ENCODE assay signal across 15 cellular contexts in the genomic region with DNA sequence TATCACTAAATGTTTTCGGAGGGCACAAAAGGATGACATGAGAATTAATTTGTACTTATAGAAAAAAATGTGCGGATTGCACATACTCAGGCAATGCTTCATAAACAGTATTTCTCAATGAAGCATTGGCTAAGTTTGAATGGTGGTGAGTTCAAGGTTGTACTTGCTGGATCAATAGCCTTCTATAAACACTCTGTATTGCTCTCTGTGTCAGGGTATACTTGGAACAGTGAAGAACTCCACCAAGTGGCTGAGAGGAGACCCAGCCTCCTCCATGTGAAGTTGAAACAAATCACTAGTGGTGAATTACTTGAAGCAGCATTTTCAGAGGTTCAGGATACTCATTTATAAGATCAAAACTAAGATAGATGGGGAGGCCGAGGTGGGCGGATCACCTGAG.
DNase-seq lines count a peak whose midpoint lies in the region; ATAC-seq, FAIRE-seq and TF ChIP-seq lines count a peak whose summit lies in the region.
"Had no signal": no experiment of that assay in that cellular context is flagged by ENCODE, and none has a peak within 500 bp of the region (broad histone marks: within the 10 kb centered on the region; RNA-seq: fewer than 3 reads in every experiment).

No MANE protein-coding gene starts in this region.

- H3K4me3 Mint-ChIP-seq in neural progenitor cell, result no peak overlapping the region
- H3K4me3 Mint-ChIP-seq: activated naive CD8-positive, alpha-beta T cell treated with anti-CD3 and anti-CD28 coated beads, Interleukin-2, amount 10 ng/mL, durations not matched to agents 7 days and 5 days had no signal

- WGBS in K562 (ENCODE audit: insufficient coverage, low coverage, missing lambda C conversion rate), result 6% methylated on average over 4 of the region's 4 CpGs

- CTCF ChIA-PET in K562 (lab: Yijun Ruan, JAX; ENCODE audit: low intra/inter-chr PET ratio), result no interaction called here

- H3K9me1 ChIP-seq in K562 (ENCODE audit: control insufficient read depth, insufficient read depth, low read length), result no peaks in the 10 kb centered on the region

- intact Hi-C loops in K562 (cut with micrococcal nuclease), result no loop called here

- H3K27ac ChIP-seq in K562 (ENCODE audit: extremely low read depth, low read depth, low read length), result no peak overlapping the region
- H3K27ac ChIP-seq in neural progenitor cell, result no peak overlapping the region
- H3K27ac ChIP-seq: gastrocnemius medialis, left ventricle myocardium inferior, neutrophil, transverse colon had no signal

- BruUV-seq in K562 (replicated peaks; lab: Mats Ljungman, UMichigan), result no TSS peak

- POLR2A ChIA-PET in K562 (lab: Yijun Ruan, JAX), result no interaction called here

- no peaks in the 10 kb centered on the region; the same call in 1 of the 2 replicates for H3K9me3 ChIP-seq in K562 (replicated peaks; ENCODE audit: control insufficient read depth, insufficient read depth, low read depth, low read length)
- no peaks in the 10 kb centered on the region for H3K9me3 ChIP-seq in neural progenitor cell (ENCODE audit: low read depth)
- H3K9me3 ChIP-seq: gastrocnemius medialis, left ventricle myocardium inferior, neutrophil, transverse colon had no signal

- no peaks in the 10 kb centered on the region for H3K4me1 Mint-ChIP-seq in neural progenitor cell
- H3K4me1 Mint-ChIP-seq: activated naive CD8-positive, alpha-beta T cell treated with anti-CD3 and anti-CD28 coated beads, Interleukin-2, amount 10 ng/mL, durations not matched to agents 7 days and 5 days had no signal

- H3K4me2 ChIP-seq in K562 (ENCODE audit: insufficient read depth, low read length) (no peak overlapping the region), neural progenitor cell (no peak overlapping the region)

- FAIRE-seq in K562 (lab: Jason Lieb, UNC), result no peak

- no peak for TF ChIP-seq EP300 in K562 (IDR thresholded peaks at IDR 0.05; ENCODE audit: low read length)

- H4K20me1 ChIP-seq in K562 (replicated peaks; ENCODE audit: control insufficient read depth, insufficient read depth, low read length) (no peaks in the 10 kb centered on the region), neural progenitor cell (ENCODE audit: low read depth) (no peaks in the 10 kb centered on the region)

- H3K36me3 Mint-ChIP-seq in neural progenitor cell, result no peaks in the 10 kb centered on the region
- H3K36me3 Mint-ChIP-seq: activated naive CD8-positive, alpha-beta T cell treated with anti-CD3 and anti-CD28 coated beads, Interleukin-2, amount 10 ng/mL, durations not matched to agents 7 days and 5 days had no signal

- in situ Hi-C loops in K562 (cut with MboI), result no loop called here

- H3K4me1 ChIP-seq in K562 (replicated peaks in 1 of 2; ENCODE audit: control insufficient read depth in 2 of 2, insufficient read depth in 2 of 2, low read length in 2 of 2) (no peaks in the 10 kb centered on the region), neural progenitor cell (peaks cover 18% of the 10 kb centered on the region)
- H3K4me1 ChIP-seq: gastrocnemius medialis, left ventricle myocardium inferior, transverse colon had no signal

- H3K27me3 ChIP-seq in K562 (ENCODE audit: control insufficient read depth in 2 of 2, insufficient read depth in 2 of 2, low read length in 2 of 2) (no peaks in the 10 kb centered on the region), neural progenitor cell (no peaks in the 10 kb centered on the region)
- H3K27me3 ChIP-seq: gastrocnemius medialis, neutrophil, transverse colon had no signal

- H3K27ac Mint-ChIP-seq in neural progenitor cell, result no peak overlapping the region
- H3K27ac Mint-ChIP-seq: activated naive CD8-positive, alpha-beta T cell treated with anti-CD3 and anti-CD28 coated beads, Interleukin-2, amount 10 ng/mL, durations not matched to agents 7 days and 5 days had no signal

- H3K4me3 ChIP-seq in GM12865 (ENCODE audit: low read depth, low read length), result no peak overlapping the region
- no peak overlapping the region for H3K4me3 ChIP-seq in LNCaP clone FGC (ENCODE audit: low read depth, low read length)
- no peak overlapping the region for H3K4me3 ChIP-seq in K562
- H3K4me3 ChIP-seq in neural progenitor cell, result no peak overlapping the region
- H3K4me3 ChIP-seq: gastrocnemius medialis, left ventricle myocardium inferior, transverse colon had no signal

- no peaks in the 10 kb centered on the region for H3K9me3 Mint-ChIP-seq in neural progenitor cell
- H3K9me3 Mint-ChIP-seq: activated naive CD8-positive, alpha-beta T cell treated with anti-CD3 and anti-CD28 coated beads, Interleukin-2, amount 10 ng/mL, durations not matched to agents 7 days and 5 days had no signal

- H3K36me3 ChIP-seq in K562 (ENCODE audit: control insufficient read depth, insufficient read depth, low read length) (no peaks in the 10 kb centered on the region), neural progenitor cell (no peaks in the 10 kb centered on the region)
- H3K36me3 ChIP-seq: gastrocnemius medialis, left ventricle myocardium inferior, neutrophil, transverse colon had no signal

- no peaks in the 10 kb centered on the region for H3K27me3 Mint-ChIP-seq in neural progenitor cell (ENCODE audit: insufficient read depth, low read depth)
- H3K27me3 Mint-ChIP-seq: activated naive CD8-positive, alpha-beta T cell treated with anti-CD3 and anti-CD28 coated beads, Interleukin-2, amount 10 ng/mL, durations not matched to agents 7 days and 5 days had no signal

- no peaks in the 10 kb centered on the region for H3K79me2 ChIP-seq in K562 (ENCODE audit: control insufficient read depth, insufficient read depth, low read length)
- H3K79me2 ChIP-seq in neural progenitor cell (ENCODE audit: low read depth), result no peaks in the 10 kb centered on the region

- H2AFZ ChIP-seq in K562 (ENCODE audit: low read depth, low read length) (no peak overlapping the region), neural progenitor cell (replicated peaks) (no peak overlapping the region)

- DNase-seq in GM12865 (ENCODE audit: low read depth) (peak; percentile 2), LNCaP clone FGC (ENCODE audit: low read depth) (no peak), K562 (ENCODE audit: extremely low read depth in 1 of 4, low spot score in 3 of 4) (peak in 2 of 4 experiments; percentile 1 to 2), neural progenitor cell (ENCODE audit: low spot score) (peak; percentile 27), kidney tubule cell (ENCODE audit: low spot score) (no peak), GOT3 (lab: John Stamatoyannopoulos, UW) (no peak)
- DNase-seq: activated CD8-positive, alpha-beta memory T cell treated with anti-CD3 and anti-CD28 coated beads, Interleukin-2, amount 50 U/mL, for 4 hours; activated naive CD8-positive, alpha-beta T cell treated with anti-CD3 and anti-CD28 coated beads, Interleukin-2, amount 10 ng/mL, durations not matched to agents 7 days and 5 days; gastrocnemius medialis; left ventricle myocardium inferior; NCI-H1930; stimulated activated CD4-positive, alpha-beta T cell treated with anti-CD3 and anti-CD28 coated beads, Interleukin-12 subunit alpha, Interleukin-12 subunit beta, amount 100 ng/mL, for 4 hours; transverse colon had no signal

- TF ChIP-seq CTCF in GM12865 (IDR thresholded peaks at IDR 0.05; ENCODE audit: insufficient read depth, low read depth, low read length, missing control alignments) (no peak), LNCaP clone FGC (IDR thresholded peaks at IDR 0.05; ENCODE audit: control insufficient read depth, extremely low read depth, insufficient read depth) (peak; percentile 46), K562 (IDR thresholded peaks at IDR 0.05 in 2 of 3, conservative IDR thresholded peaks at IDR 0.05 in 1 of 3; ENCODE audit: insufficient read depth in 2 of 3, low read depth in 1 of 3, low read length in 3 of 3) (0 out of 6 replicates have a peak, but pooled peaks of 1 of the 3 experiments have one; percentile 9), neural progenitor cell (IDR thresholded peaks at IDR 0.05) (peak; percentile 40)

- H3K9ac ChIP-seq in K562 (ENCODE audit: insufficient read depth in 1 of 2, low read depth in 2 of 2, low read length in 2 of 2) (no peak overlapping the region), neural progenitor cell (no peak overlapping the region)

- no peak for TF ChIP-seq POLR2A in K562 (conservative IDR thresholded peaks at IDR 0.05)

- H3F3A ChIP-seq in neural progenitor cell (ENCODE audit: low read depth), result no peaks in the 10 kb centered on the region

- TF ChIP-seq RAD21 in K562 (CRISPR knock-in tag; conservative IDR thresholded peaks at IDR 0.05 in 1 of 2, IDR thresholded peaks at IDR 0.05 in 1 of 2), result no peak

- ATAC-seq in K562 (0 out of 3 replicates have a peak, but pooled peaks have one; percentile 40), HG03521 (IDR thresholded peaks at IDR 0.05; ENCODE audit: unreplicated experiment) (no peak)
- ATAC-seq: gastrocnemius medialis had no signal

TF ChIP-seq in K562, 482 proteins besides CTCF, POLR2A, EP300 and RAD21 (continues in another document):
- no peak for TF ChIP-seq TGIF2 (CRISPR knock-in tag; IDR thresholded peaks at IDR 0.05)
- TF ChIP-seq, protein P1, sequence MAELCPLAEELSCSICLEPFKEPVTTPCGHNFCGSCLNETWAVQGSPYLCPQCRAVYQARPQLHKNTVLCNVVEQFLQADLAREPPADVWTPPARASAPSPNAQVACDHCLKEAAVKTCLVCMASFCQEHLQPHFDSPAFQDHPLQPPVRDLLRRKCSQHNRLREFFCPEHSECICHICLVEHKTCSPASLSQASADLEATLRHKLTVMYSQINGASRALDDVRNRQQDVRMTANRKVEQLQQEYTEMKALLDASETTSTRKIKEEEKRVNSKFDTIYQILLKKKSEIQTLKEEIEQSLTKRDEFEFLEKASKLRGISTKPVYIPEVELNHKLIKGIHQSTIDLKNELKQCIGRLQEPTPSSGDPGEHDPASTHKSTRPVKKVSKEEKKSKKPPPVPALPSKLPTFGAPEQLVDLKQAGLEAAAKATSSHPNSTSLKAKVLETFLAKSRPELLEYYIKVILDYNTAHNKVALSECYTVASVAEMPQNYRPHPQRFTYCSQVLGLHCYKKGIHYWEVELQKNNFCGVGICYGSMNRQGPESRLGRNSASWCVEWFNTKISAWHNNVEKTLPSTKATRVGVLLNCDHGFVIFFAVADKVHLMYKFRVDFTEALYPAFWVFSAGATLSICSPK (IDR thresholded peaks at IDR 0.05; ENCODE audit: borderline replicate concordance), result no peak
- TF ChIP-seq PRPF4 (IDR thresholded peaks at IDR 0.05; ENCODE audit: insufficient read depth, low read depth, low read length, poor library complexity, severe bottlenecking), result no peak
- no peak for TF ChIP-seq ATF7 (IDR thresholded peaks at IDR 0.05)
- no peak for TF ChIP-seq HDAC1 (IDR thresholded peaks at IDR 0.05)

Comparison
In these comparisons a context has a peak if more than half of its experiments do, and no peak if none do; other contexts are left out.
1. DNase-seq: peak in GM12865 (single experiment) and neural progenitor cell (single experiment); none in LNCaP clone FGC (single experiment), kidney tubule cell (single experiment) and GOT3 (single experiment).